ENCODE assay signal across 1 cellular context in genomic region chr9:111805841-111806241, GRCh38.
TF ChIP-seq lines count a peak whose summit lies in the region.

No MANE protein-coding gene starts in this region.

TF ChIP-seq in HCT116, 20 proteins besides CTCF, POLR2A, EP300 and RAD21:
- TF ChIP-seq SIN3A (IDR thresholded peaks at IDR 0.05; ENCODE audit: low read depth), result no peak
- TF ChIP-seq FOSL1 (IDR thresholded peaks at IDR 0.05; ENCODE audit: low read depth), result peak; percentile 56; the same call in 1 of the 2 replicates
- TF ChIP-seq JUND (IDR thresholded peaks at IDR 0.05), result peak; percentile 46
- TF ChIP-seq YY1 (IDR thresholded peaks at IDR 0.05; ENCODE audit: extremely low read depth, insufficient replicate concordance, low read depth, low read length), result no peak
- TF ChIP-seq, protein P1, sequence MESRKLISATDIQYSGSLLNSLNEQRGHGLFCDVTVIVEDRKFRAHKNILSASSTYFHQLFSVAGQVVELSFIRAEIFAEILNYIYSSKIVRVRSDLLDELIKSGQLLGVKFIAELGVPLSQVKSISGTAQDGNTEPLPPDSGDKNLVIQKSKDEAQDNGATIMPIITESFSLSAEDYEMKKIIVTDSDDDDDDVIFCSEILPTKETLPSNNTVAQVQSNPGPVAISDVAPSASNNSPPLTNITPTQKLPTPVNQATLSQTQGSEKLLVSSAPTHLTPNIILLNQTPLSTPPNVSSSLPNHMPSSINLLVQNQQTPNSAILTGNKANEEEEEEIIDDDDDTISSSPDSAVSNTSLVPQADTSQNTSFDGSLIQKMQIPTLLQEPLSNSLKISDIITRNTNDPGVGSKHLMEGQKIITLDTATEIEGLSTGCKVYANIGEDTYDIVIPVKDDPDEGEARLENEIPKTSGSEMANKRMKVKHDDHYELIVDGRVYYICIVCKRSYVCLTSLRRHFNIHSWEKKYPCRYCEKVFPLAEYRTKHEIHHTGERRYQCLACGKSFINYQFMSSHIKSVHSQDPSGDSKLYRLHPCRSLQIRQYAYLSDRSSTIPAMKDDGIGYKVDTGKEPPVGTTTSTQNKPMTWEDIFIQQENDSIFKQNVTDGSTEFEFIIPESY (IDR thresholded peaks at IDR 0.05; ENCODE audit: extremely low read depth, insufficient replicate concordance, low read length), result no peak
- TF ChIP-seq SRF (IDR thresholded peaks at IDR 0.05; ENCODE audit: low read depth), result no peak
- TF ChIP-seq ZNF274 (IDR thresholded peaks at IDR 0.05; ENCODE audit: low read depth, low read length), result no peak
- no peak for TF ChIP-seq EZH2 (IDR thresholded peaks at IDR 0.05)
- 0 out of 2 replicates have a peak, but pooled peaks have one; percentile 16 for TF ChIP-seq CBX3 (IDR thresholded peaks at IDR 0.05; ENCODE audit: low read depth)
- 0 out of 2 replicates have a peak, but pooled peaks have one; percentile 30 for TF ChIP-seq CEBPB (IDR thresholded peaks at IDR 0.05; ENCODE audit: low read depth)
- peak; percentile 24; the same call in 1 of the 2 replicates for TF ChIP-seq SP1 (IDR thresholded peaks at IDR 0.05; ENCODE audit: low read depth)
- no peak for TF ChIP-seq ELF1 (IDR thresholded peaks at IDR 0.05; ENCODE audit: borderline replicate concordance, low read depth)
